In genomic region chr6:48891308-48891707, GRCh38 we compare ENCODE assay signal across 30 cellular contexts.
A peak's percentile ranks its signal among the peaks of the same experiment; 100 is the strongest.
DNase-seq lines count a peak whose midpoint lies in the region; ATAC-seq, FAIRE-seq and TF ChIP-seq lines count a peak whose summit lies in the region.
"Had no signal": no experiment of that assay in that cellular context is flagged by ENCODE, and none has a peak within 500 bp of the region (broad histone marks: within the 10 kb centered on the region; RNA-seq: fewer than 3 reads in every experiment).

No MANE protein-coding gene starts in this region.

- H3K27me3 ChIP-seq in HepG2 (ENCODE audit: control insufficient read depth in 1 of 2, insufficient read depth in 2 of 2, low read length in 2 of 2) = no peaks in the 10 kb centered on the region; a peak in 1 of 5 replicates
- no peaks in the 10 kb centered on the region for H3K27me3 ChIP-seq in right lobe of liver
- H3K27me3 ChIP-seq in IMR-90 (ENCODE audit: control insufficient read depth, insufficient read depth, low read length) = no peaks in the 10 kb centered on the region
- H3K27me3 ChIP-seq: BE2C; BLaER1; BLaER1 treated with 17β-estradiol and CSF1 and Interleukin-3, amounts not matched to agents 10 nM and 100 nM had no signal

- no peak overlapping the region for H2BK5ac ChIP-seq in IMR-90 (ENCODE audit: low read depth, low read length, poor library complexity, severe bottlenecking)

- H2AFZ ChIP-seq in HepG2 (ENCODE audit: low read length) (no peak overlapping the region), IMR-90 (replicated peaks; ENCODE audit: low read length, poor library complexity) (no peak overlapping the region)

- FAIRE-seq in HepG2 (lab: Jason Lieb, UNC) (no peak), RCC 7860 (lab: Jason Lieb, UNC) (no peak)
- FAIRE-seq: A549, D721Med had no signal

- no peak overlapping the region for H2AK9ac ChIP-seq in IMR-90 (replicated peaks; ENCODE audit: low read depth, low read length, poor library complexity)

- H4K5ac ChIP-seq in IMR-90 (ENCODE audit: low read depth, low read length) = no peak overlapping the region

- H3K9me3 ChIP-seq in HepG2 (ENCODE audit: low read length) (no peaks in the 10 kb centered on the region), right lobe of liver (no peaks in the 10 kb centered on the region), IMR-90 (ENCODE audit: control insufficient read depth, insufficient read depth, low read length) (no peaks in the 10 kb centered on the region)
- H3K9me3 ChIP-seq: A549, BE2C, BLaER1, Caco-2 had no signal

- no peak overlapping the region for H3K4ac ChIP-seq in IMR-90 (ENCODE audit: low read depth, low read length)

- H3K9ac ChIP-seq in HepG2 (ENCODE audit: insufficient read depth, low read depth, low read length) (no peak overlapping the region), IMR-90 (ENCODE audit: low read depth, low read length) (no peak overlapping the region)
- H3K9ac ChIP-seq: BLaER1; BLaER1 treated with 17β-estradiol and CSF1 and Interleukin-3, amounts not matched to agents 10 nM and 100 nM had no signal

- H3K27ac ChIP-seq in HepG2 (ENCODE audit: extremely low read length, insufficient read depth, low read length) = no peak overlapping the region
- no peak overlapping the region for H3K27ac ChIP-seq in right lobe of liver
- H3K27ac ChIP-seq in IMR-90 (ENCODE audit: insufficient read depth, low read length) = no peak overlapping the region
- H3K27ac ChIP-seq: 22Rv1; A549; BLaER1; BLaER1 treated with 17β-estradiol and CSF1 and Interleukin-3, amounts not matched to agents 10 nM and 100 nM; C4-2B had no signal

- no peak overlapping the region for H4K8ac ChIP-seq in IMR-90 (ENCODE audit: low read depth in 2 of 2, low read length in 2 of 2)

- H4K91ac ChIP-seq in IMR-90 (ENCODE audit: insufficient read depth, low read depth, low read length) = no peak overlapping the region

- dilution Hi-C loops in IMR-90 (cut with HindIII; ENCODE audit: low sequenced_read_pairs, unreplicated experiment) = no loop called here

- H2BK20ac ChIP-seq in IMR-90 (ENCODE audit: low read depth, low read length) = no peak overlapping the region

- TF ChIP-seq POLR2A in HepG2 (IDR thresholded peaks at IDR 0.05; ENCODE audit: insufficient read depth in 1 of 2, low read depth in 2 of 2, low read length in 2 of 2) = no peak
- no peak for TF ChIP-seq POLR2A in right lobe of liver (IDR thresholded peaks at IDR 0.05)
- no peak for TF ChIP-seq POLR2A in IMR-90 (IDR thresholded peaks at IDR 0.05; ENCODE audit: low read depth, low read length)

- intact Hi-C loops in HepG2 (cut with micrococcal nuclease; ENCODE audit: unreplicated experiment) (no loop called here), right lobe of liver (cut with DNase I) (no loop called here), IMR-90 (cut with micrococcal nuclease) (no loop called here)

- H3K14ac ChIP-seq in IMR-90 (replicated peaks; ENCODE audit: low read depth, low read length) = no peak overlapping the region

- H3K18ac ChIP-seq in IMR-90 (ENCODE audit: low read depth, low read length) = no peak overlapping the region

- ATAC-seq in HepG2 = no peak
- no peak for ATAC-seq in right lobe of liver
- ATAC-seq in IMR-90 (ENCODE audit: low read depth) = no peak
- ATAC-seq: A549; CD8-positive, alpha-beta T cell had no signal

- BruUV-seq in HepG2 (replicated peaks; lab: Mats Ljungman, UMichigan) (no TSS peak), IMR-90 (replicated peaks; lab: Mats Ljungman, UMichigan) (no TSS peak)

- no peaks in the 10 kb centered on the region for H3K79me2 ChIP-seq in HepG2 (ENCODE audit: insufficient read depth, low read length)

- no peak overlapping the region for H2BK15ac ChIP-seq in IMR-90 (ENCODE audit: low read depth, low read length)

- TF ChIP-seq EP300 in HepG2 (IDR thresholded peaks at IDR 0.05; ENCODE audit: low read depth in 2 of 2, low read length in 2 of 2) (no peak), HepG2 (CRISPR knock-in tag; IDR thresholded peaks at IDR 0.05; ENCODE audit: borderline replicate concordance) (no peak)

- in situ Hi-C loops in HepG2 (cut with HindIII; ENCODE audit: extremely low pct_ligation_motif_present, low pct_unique_long_range_greater_than_20kb) = no loop called here
- in situ Hi-C loops in IMR-90 (cut with MboI; ENCODE audit: low sequenced_read_pairs) = no loop called here

- POLR2A ChIA-PET in HepG2 (lab: Yijun Ruan, JAX) (no interaction called here), IMR-90 (lab: Charles Lee; ENCODE audit: unreplicated experiment) (no interaction called here)

- TF ChIP-seq CTCF in HepG2 (CRISPR knock-in tag; IDR thresholded peaks at IDR 0.05) (no peak), right lobe of liver (IDR thresholded peaks at IDR 0.05) (no peak), IMR-90 (conservative IDR thresholded peaks at IDR 0.05; ENCODE audit: low read depth, low read length) (no peak)

- no peak overlapping the region for H3K23ac ChIP-seq in IMR-90 (ENCODE audit: low read depth, low read length)

- H3K79me1 ChIP-seq in IMR-90 (ENCODE audit: low read depth in 1 of 2, low read length in 2 of 2) = no peaks in the 10 kb centered on the region

- H3K9me1 ChIP-seq in IMR-90 (ENCODE audit: insufficient read depth, low read length) = no peaks in the 10 kb centered on the region

- TF ChIP-seq RAD21 in HepG2 (CRISPR knock-in tag; IDR thresholded peaks at IDR 0.05) = no peak
- TF ChIP-seq RAD21 in IMR-90 (IDR thresholded peaks at IDR 0.05; ENCODE audit: low read length) = no peak

- no peak overlapping the region for H3K56ac ChIP-seq in IMR-90 (ENCODE audit: extremely low read depth, insufficient read depth, low read length)

- WGBS in HepG2 (ENCODE audit: low lambda C conversion rate) = 17% methylated on average over 3 of the region's 3 CpGs
- WGBS in right lobe of liver (ENCODE audit: insufficient coverage, low coverage, low lambda C conversion rate, missing lambda C conversion rate) = 77% methylated on average over 3 of the region's 3 CpGs
- WGBS in IMR-90 (ENCODE audit: extremely low coverage in 2 of 2, insufficient read length in 1 of 2), 2 experiments = no CpG with 5 or more reads among the region's 3 CpGs

- no peak for DNase-seq in HepG2 (ENCODE audit: low spot score)
- DNase-seq in right lobe of liver = no peak
- DNase-seq in IMR-90 = no peak
- DNase-seq in RCC 7860 (ENCODE audit: low spot score) = no peak
- DNase-seq: 8988T; ACHN; AML-193; BE2C; C1 segment of cervical spinal cord; Caco-2; Calu3; CD4-positive, alpha-beta memory T cell; CD4-positive, alpha-beta T cell; CD4-positive, CD25-positive, alpha-beta regulatory T cell; CD8-positive, alpha-beta memory T cell; CD8-positive, alpha-beta T cell; COR-L47; DMS 273 treated with DMSO at 0.1 percent for 48 hours; DMS153; DMS53; DMS79; DMS79 treated with DMSO at 0.1 percent for 48 hours; DND-41; EL had no signal

- H2AK5ac ChIP-seq in IMR-90 (ENCODE audit: low read depth, low read length) = no peak overlapping the region

- H3K4me3 ChIP-seq in HepG2 (replicated peaks in 1 of 3; ENCODE audit: insufficient read depth in 1 of 3, low read depth in 2 of 3, low read length in 3 of 3) = no peak overlapping the region
- no peak overlapping the region for H3K4me3 ChIP-seq in right lobe of liver
- H3K4me3 ChIP-seq in IMR-90 (ENCODE audit: insufficient read depth, low read depth, low read length) = no peak overlapping the region
- H3K4me3 ChIP-seq: A549; BLaER1; BLaER1 treated with 17β-estradiol and CSF1 and Interleukin-3, amounts not matched to agents 10 nM and 100 nM had no signal

- CTCF ChIA-PET in HepG2 (lab: Yijun Ruan, JAX; ENCODE audit: low intra/inter-chr PET ratio, low total read pairs) (no interaction called here), IMR-90 (lab: Yijun Ruan, JAX) (no interaction called here)

- H3K36me3 ChIP-seq in HepG2 (replicated peaks in 1 of 2; ENCODE audit: control insufficient read depth in 1 of 2, insufficient read depth in 2 of 2, low read length in 2 of 2) (no peaks in the 10 kb centered on the region), right lobe of liver (no peaks in the 10 kb centered on the region), IMR-90 (ENCODE audit: control insufficient read depth, insufficient read depth, low read length) (no peaks in the 10 kb centered on the region)
- H3K36me3 ChIP-seq: BE2C; BLaER1; BLaER1 treated with 17β-estradiol and CSF1 and Interleukin-3, amounts not matched to agents 10 nM and 100 nM had no signal

- no peaks in the 10 kb centered on the region for H3K4me1 ChIP-seq in HepG2 (ENCODE audit: insufficient read depth, low read length)
- H3K4me1 ChIP-seq in right lobe of liver = no peaks in the 10 kb centered on the region
- H3K4me1 ChIP-seq in IMR-90 (ENCODE audit: control insufficient read depth, insufficient read depth, low read length) = no peaks in the 10 kb centered on the region
- H3K4me1 ChIP-seq: A549, BE2C, BLaER1, Caco-2 had no signal

- H2BK120ac ChIP-seq in IMR-90 (ENCODE audit: low read depth, low read length) = no peak overlapping the region

- H4K20me1 ChIP-seq in HepG2 (ENCODE audit: insufficient read depth, low read length) (no peaks in the 10 kb centered on the region), IMR-90 (ENCODE audit: insufficient read depth, low read length) (no peaks in the 10 kb centered on the region)
- H4K20me1 ChIP-seq: BLaER1; BLaER1 treated with 17β-estradiol and CSF1 and Interleukin-3, amounts not matched to agents 10 nM and 100 nM had no signal

- H3K4me2 ChIP-seq in HepG2 (ENCODE audit: low read depth, low read length) (no peak overlapping the region), IMR-90 (ENCODE audit: low read depth, low read length) (no peak overlapping the region)
- H3K4me2 ChIP-seq: A549; BLaER1; BLaER1 treated with 17β-estradiol and CSF1 and Interleukin-3, amounts not matched to agents 10 nM and 100 nM had no signal

TF ChIP-seq in HepG2, 621 proteins besides CTCF, POLR2A, EP300 and RAD21:
- TF ChIP-seq TBP (CRISPR knock-in tag; IDR thresholded peaks at IDR 0.05) (no peak), CEBPB (IDR thresholded peaks at IDR 0.05; ENCODE audit: borderline replicate concordance, low read depth, low read length) (0 out of 2 replicates have a peak, but pooled peaks have one; percentile 17)

TF ChIP-seq in IMR-90, 13 proteins besides CTCF, POLR2A, EP300 and RAD21 (continues in another document):
- TF ChIP-seq RCOR1 (IDR thresholded peaks at IDR 0.05; ENCODE audit: insufficient replicate concordance, low read length) (no peak), CHD1 (IDR thresholded peaks at IDR 0.05; ENCODE audit: low read depth, low read length) (no peak), CEBPB (IDR thresholded peaks at IDR 0.05; ENCODE audit: low read depth, low read length) (peak; percentile 53), BHLHE40 (IDR thresholded peaks at IDR 0.05; ENCODE audit: low read depth, low read length) (no peak), RFX5 (IDR thresholded peaks at IDR 0.05; ENCODE audit: low read depth, low read length) (no peak), ELK1 (IDR thresholded peaks at IDR 0.05; ENCODE audit: borderline replicate concordance, low read depth, low read length) (no peak)
